ENCODE assay signal across 1 cellular context in the genomic region with DNA sequence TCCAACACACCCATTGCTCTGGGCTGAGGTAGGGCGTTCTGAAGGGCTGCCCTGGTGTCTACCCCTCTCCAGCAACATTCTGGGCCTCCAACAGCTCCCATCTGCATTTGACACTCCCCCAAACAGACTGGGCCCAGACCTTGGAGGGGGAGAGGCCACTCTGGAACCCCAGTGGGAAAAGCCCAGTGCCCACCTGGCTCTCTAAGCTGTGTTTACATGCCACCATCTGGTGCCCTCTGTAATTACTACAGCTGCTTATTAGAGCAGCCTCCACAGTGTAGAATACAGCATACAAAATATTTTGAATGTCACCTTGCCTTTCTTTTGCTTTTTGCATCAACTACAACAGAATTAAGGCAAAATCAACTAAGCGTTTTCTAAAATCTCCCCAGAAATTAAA.
TF ChIP-seq lines count a peak whose summit lies in the region.

No MANE protein-coding gene starts in this region.

TF ChIP-seq in H1, 55 proteins besides CTCF, POLR2A, EP300 and RAD21:
- TF ChIP-seq KDM5A (IDR thresholded peaks at IDR 0.05; ENCODE audit: low read length) (no peak), GABPA (IDR thresholded peaks at IDR 0.05; ENCODE audit: borderline replicate concordance, insufficient read depth, low read length) (no peak), SAP30 (IDR thresholded peaks at IDR 0.05; ENCODE audit: insufficient read depth, insufficient replicate concordance, low read length) (no peak), CBX5 (IDR thresholded peaks at IDR 0.05; ENCODE audit: low read depth, low read length) (no peak), SIN3A (conservative IDR thresholded peaks at IDR 0.05 in 1 of 2, IDR thresholded peaks at IDR 0.05 in 1 of 2; ENCODE audit: low read depth in 1 of 2, low read length in 2 of 2) (no peak), JUND (IDR thresholded peaks at IDR 0.05; ENCODE audit: low read length) (no peak), TBP (IDR thresholded peaks at IDR 0.05; ENCODE audit: low read depth, low read length) (no peak), MAFK (IDR thresholded peaks at IDR 0.05; ENCODE audit: low read depth, low read length) (no peak)
- TF ChIP-seq, protein P1, sequence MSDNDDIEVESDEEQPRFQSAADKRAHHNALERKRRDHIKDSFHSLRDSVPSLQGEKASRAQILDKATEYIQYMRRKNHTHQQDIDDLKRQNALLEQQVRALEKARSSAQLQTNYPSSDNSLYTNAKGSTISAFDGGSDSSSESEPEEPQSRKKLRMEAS (IDR thresholded peaks at IDR 0.05) = no peak
- TF ChIP-seq, protein P2, sequence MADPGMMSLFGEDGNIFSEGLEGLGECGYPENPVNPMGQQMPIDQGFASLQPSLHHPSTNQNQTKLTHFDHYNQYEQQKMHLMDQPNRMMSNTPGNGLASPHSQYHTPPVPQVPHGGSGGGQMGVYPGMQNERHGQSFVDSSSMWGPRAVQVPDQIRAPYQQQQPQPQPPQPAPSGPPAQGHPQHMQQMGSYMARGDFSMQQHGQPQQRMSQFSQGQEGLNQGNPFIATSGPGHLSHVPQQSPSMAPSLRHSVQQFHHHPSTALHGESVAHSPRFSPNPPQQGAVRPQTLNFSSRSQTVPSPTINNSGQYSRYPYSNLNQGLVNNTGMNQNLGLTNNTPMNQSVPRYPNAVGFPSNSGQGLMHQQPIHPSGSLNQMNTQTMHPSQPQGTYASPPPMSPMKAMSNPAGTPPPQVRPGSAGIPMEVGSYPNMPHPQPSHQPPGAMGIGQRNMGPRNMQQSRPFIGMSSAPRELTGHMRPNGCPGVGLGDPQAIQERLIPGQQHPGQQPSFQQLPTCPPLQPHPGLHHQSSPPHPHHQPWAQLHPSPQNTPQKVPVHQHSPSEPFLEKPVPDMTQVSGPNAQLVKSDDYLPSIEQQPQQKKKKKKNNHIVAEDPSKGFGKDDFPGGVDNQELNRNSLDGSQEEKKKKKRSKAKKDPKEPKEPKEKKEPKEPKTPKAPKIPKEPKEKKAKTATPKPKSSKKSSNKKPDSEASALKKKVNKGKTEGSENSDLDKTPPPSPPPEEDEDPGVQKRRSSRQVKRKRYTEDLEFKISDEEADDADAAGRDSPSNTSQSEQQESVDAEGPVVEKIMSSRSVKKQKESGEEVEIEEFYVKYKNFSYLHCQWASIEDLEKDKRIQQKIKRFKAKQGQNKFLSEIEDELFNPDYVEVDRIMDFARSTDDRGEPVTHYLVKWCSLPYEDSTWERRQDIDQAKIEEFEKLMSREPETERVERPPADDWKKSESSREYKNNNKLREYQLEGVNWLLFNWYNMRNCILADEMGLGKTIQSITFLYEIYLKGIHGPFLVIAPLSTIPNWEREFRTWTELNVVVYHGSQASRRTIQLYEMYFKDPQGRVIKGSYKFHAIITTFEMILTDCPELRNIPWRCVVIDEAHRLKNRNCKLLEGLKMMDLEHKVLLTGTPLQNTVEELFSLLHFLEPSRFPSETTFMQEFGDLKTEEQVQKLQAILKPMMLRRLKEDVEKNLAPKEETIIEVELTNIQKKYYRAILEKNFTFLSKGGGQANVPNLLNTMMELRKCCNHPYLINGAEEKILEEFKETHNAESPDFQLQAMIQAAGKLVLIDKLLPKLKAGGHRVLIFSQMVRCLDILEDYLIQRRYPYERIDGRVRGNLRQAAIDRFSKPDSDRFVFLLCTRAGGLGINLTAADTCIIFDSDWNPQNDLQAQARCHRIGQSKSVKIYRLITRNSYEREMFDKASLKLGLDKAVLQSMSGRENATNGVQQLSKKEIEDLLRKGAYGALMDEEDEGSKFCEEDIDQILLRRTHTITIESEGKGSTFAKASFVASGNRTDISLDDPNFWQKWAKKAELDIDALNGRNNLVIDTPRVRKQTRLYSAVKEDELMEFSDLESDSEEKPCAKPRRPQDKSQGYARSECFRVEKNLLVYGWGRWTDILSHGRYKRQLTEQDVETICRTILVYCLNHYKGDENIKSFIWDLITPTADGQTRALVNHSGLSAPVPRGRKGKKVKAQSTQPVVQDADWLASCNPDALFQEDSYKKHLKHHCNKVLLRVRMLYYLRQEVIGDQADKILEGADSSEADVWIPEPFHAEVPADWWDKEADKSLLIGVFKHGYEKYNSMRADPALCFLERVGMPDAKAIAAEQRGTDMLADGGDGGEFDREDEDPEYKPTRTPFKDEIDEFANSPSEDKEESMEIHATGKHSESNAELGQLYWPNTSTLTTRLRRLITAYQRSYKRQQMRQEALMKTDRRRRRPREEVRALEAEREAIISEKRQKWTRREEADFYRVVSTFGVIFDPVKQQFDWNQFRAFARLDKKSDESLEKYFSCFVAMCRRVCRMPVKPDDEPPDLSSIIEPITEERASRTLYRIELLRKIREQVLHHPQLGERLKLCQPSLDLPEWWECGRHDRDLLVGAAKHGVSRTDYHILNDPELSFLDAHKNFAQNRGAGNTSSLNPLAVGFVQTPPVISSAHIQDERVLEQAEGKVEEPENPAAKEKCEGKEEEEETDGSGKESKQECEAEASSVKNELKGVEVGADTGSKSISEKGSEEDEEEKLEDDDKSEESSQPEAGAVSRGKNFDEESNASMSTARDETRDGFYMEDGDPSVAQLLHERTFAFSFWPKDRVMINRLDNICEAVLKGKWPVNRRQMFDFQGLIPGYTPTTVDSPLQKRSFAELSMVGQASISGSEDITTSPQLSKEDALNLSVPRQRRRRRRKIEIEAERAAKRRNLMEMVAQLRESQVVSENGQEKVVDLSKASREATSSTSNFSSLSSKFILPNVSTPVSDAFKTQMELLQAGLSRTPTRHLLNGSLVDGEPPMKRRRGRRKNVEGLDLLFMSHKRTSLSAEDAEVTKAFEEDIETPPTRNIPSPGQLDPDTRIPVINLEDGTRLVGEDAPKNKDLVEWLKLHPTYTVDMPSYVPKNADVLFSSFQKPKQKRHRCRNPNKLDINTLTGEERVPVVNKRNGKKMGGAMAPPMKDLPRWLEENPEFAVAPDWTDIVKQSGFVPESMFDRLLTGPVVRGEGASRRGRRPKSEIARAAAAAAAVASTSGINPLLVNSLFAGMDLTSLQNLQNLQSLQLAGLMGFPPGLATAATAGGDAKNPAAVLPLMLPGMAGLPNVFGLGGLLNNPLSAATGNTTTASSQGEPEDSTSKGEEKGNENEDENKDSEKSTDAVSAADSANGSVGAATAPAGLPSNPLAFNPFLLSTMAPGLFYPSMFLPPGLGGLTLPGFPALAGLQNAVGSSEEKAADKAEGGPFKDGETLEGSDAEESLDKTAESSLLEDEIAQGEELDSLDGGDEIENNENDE (IDR thresholded peaks at IDR 0.05; ENCODE audit: insufficient replicate concordance, low read length) = no peak
- TF ChIP-seq, protein P3, sequence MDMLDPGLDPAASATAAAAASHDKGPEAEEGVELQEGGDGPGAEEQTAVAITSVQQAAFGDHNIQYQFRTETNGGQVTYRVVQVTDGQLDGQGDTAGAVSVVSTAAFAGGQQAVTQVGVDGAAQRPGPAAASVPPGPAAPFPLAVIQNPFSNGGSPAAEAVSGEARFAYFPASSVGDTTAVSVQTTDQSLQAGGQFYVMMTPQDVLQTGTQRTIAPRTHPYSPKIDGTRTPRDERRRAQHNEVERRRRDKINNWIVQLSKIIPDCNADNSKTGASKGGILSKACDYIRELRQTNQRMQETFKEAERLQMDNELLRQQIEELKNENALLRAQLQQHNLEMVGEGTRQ (IDR thresholded peaks at IDR 0.05; ENCODE audit: low read length) = no peak
